ENCODE assay signal across 31 cellular contexts in the genomic region with DNA sequence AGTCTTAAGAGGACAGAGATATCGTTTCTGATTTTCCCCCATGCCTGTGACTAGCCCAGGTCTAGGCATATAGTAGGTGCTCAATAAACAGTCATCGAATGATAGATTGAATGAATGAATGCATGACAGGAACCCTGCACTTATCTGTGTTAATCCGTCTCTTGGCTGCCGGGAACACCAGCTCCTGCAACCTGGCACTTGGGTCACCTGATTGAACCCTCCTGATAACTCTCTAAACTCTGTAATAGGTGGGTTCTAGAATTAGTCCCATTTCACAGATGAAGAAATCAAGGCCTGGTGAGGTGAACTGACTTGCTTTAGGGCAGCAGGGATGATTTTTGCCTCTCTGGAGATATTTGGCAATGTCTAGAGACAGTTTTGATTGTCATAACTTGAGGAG. TPM values are rescaled to one million over a fixed set of nuclear protein-coding genes. Genes with fewer than 3 reads are reported as not detected.
DNase-seq lines count a peak whose midpoint lies in the region; ATAC-seq, FAIRE-seq and TF ChIP-seq lines count a peak whose summit lies in the region.
"Had no signal": no experiment of that assay in that cellular context is flagged by ENCODE, and none has a peak within 500 bp of the region (broad histone marks: within the 10 kb centered on the region; RNA-seq: fewer than 3 reads in every experiment).

No MANE protein-coding gene starts in this region.

- H2AFZ ChIP-seq in HepG2 (ENCODE audit: low read length) (no peak overlapping the region), mesenchymal stem cell (ENCODE audit: low read depth, low read length) (no peak overlapping the region), PC-9 (no peak overlapping the region)
- H2AFZ ChIP-seq: neural progenitor cell had no signal

- 93% methylated on average over 4 of the region's 4 CpGs for WGBS in HepG2 (ENCODE audit: low lambda C conversion rate)
- WGBS in right lobe of liver (ENCODE audit: insufficient coverage, low coverage, low lambda C conversion rate, missing lambda C conversion rate) = 83% methylated on average over 2 of the region's 4 CpGs
- 92% methylated on average over 4 of the region's 4 CpGs for WGBS in mesenchymal stem cell

- peak overlapping the region in 1 of 2 experiments; percentile 69 for H2BK12ac ChIP-seq in mesenchymal stem cell (ENCODE audit: low read length in 2 of 2)

- H2BK5ac ChIP-seq in mesenchymal stem cell (ENCODE audit: low read depth, low read length, poor library complexity, severe bottlenecking) = no peak overlapping the region

- ATAC-seq in HepG2 = no peak
- ATAC-seq in right lobe of liver = no peak
- peak; percentile 23 for ATAC-seq in activated T-helper 17 cell treated with anti-CD3 and anti-CD28 coated beads, Interleukin-2, amount 50 U/mL, for 72 hours (replicated peaks)
- no peak for ATAC-seq in GM18870 (IDR thresholded peaks at IDR 0.05; ENCODE audit: unreplicated experiment)
- ATAC-seq in GM19328 (IDR thresholded peaks at IDR 0.05; ENCODE audit: unreplicated experiment) = no peak
- ATAC-seq: gastrocnemius medialis had no signal

- H3K79me1 ChIP-seq in mesenchymal stem cell (replicated peaks; ENCODE audit: low read length, poor library complexity, severe bottlenecking) = peaks cover 27% of the 10 kb centered on the region

- H3K4me3 Mint-ChIP-seq in activated T-helper 17 cell treated with anti-CD3 and anti-CD28 coated beads, Interleukin-2, amount 50 U/mL, for 72 hours = peak overlapping the region; percentile 32
- H3K4me3 Mint-ChIP-seq: activated naive CD8-positive, alpha-beta T cell; H9; immature natural killer cell; neural progenitor cell; T-helper 1 cell treated with Interleukin-12 subunit alpha and Interleukin-12 subunit beta and Interleukin-4 antibody, amounts not matched to agents 30 μg/mL and 1 μg/mL, for 36 hours had no signal

- TF ChIP-seq POLR2A in HepG2 (IDR thresholded peaks at IDR 0.05; ENCODE audit: insufficient read depth in 1 of 2, low read depth in 2 of 2, low read length in 2 of 2) = no peak
- no peak for TF ChIP-seq POLR2A in right lobe of liver (IDR thresholded peaks at IDR 0.05)

- TF ChIP-seq EP300 in HepG2 (IDR thresholded peaks at IDR 0.05; ENCODE audit: low read depth in 2 of 2, low read length in 2 of 2) (no peak), HepG2 (CRISPR knock-in tag; IDR thresholded peaks at IDR 0.05; ENCODE audit: borderline replicate concordance) (no peak)

- peak overlapping the region; percentile 16 for H2AK5ac ChIP-seq in mesenchymal stem cell (ENCODE audit: low read length, severe bottlenecking)

- no peaks in the 10 kb centered on the region for H3K9me3 Mint-ChIP-seq in activated T-helper 17 cell treated with anti-CD3 and anti-CD28 coated beads, Interleukin-2, amount 50 U/mL, for 72 hours
- H3K9me3 Mint-ChIP-seq: H9; immature natural killer cell; neural progenitor cell; T-helper 1 cell treated with Interleukin-12 subunit alpha and Interleukin-12 subunit beta and Interleukin-4 antibody, amounts not matched to agents 30 μg/mL and 1 μg/mL, for 36 hours had no signal

- no peak overlapping the region for H3K23ac ChIP-seq in mesenchymal stem cell (ENCODE audit: low read length in 2 of 2)

- H3F3A ChIP-seq in PC-9 (ENCODE audit: insufficient read depth, low read depth) = peaks cover 35% of the 10 kb centered on the region; the same call in 1 of the 2 replicates

- intact Hi-C loops in HepG2 (cut with micrococcal nuclease; ENCODE audit: unreplicated experiment) = no loop called here
- intact Hi-C loops in right lobe of liver (cut with DNase I) = no loop called here
- intact Hi-C loops in PC-9 (cut with micrococcal nuclease; ENCODE audit: unreplicated experiment) = no loop called here

- TF ChIP-seq CTCF in HepG2 (CRISPR knock-in tag; IDR thresholded peaks at IDR 0.05) (no peak), right lobe of liver (IDR thresholded peaks at IDR 0.05) (no peak), PC-9 (conservative IDR thresholded peaks at IDR 0.05) (no peak)

- H3K79me2 ChIP-seq in HepG2 (ENCODE audit: insufficient read depth, low read length) = peaks cover 30% of the 10 kb centered on the region
- peaks cover 92% of the 10 kb centered on the region for H3K79me2 ChIP-seq in PC-9 (ENCODE audit: low read depth)

- no TSS peak for BruUV-seq in HepG2 (replicated peaks; lab: Mats Ljungman, UMichigan)
- no TSS peak for BruUV-seq in PC-9 (replicated peaks; lab: Mats Ljungman, UMichigan)

- no peak overlapping the region for H3K4me2 ChIP-seq in HepG2 (ENCODE audit: low read depth, low read length)
- no peak overlapping the region for H3K4me2 ChIP-seq in mesenchymal stem cell (ENCODE audit: low read length, poor library complexity, severe bottlenecking)
- no peak overlapping the region for H3K4me2 ChIP-seq in PC-9
- H3K4me2 ChIP-seq: neural progenitor cell had no signal

- H3K4me1 Mint-ChIP-seq in activated T-helper 17 cell treated with anti-CD3 and anti-CD28 coated beads, Interleukin-2, amount 50 U/mL, for 72 hours = peaks cover 27% of the 10 kb centered on the region

- H2BK120ac ChIP-seq in mesenchymal stem cell (ENCODE audit: low read depth, low read length) = no peak overlapping the region

- no peak for FAIRE-seq in HepG2 (lab: Jason Lieb, UNC)
- FAIRE-seq: astrocyte, endometrium had no signal

- H3K9me3 ChIP-seq in HepG2 (ENCODE audit: low read length) (no peaks in the 10 kb centered on the region), right lobe of liver (no peaks in the 10 kb centered on the region), mesenchymal stem cell (ENCODE audit: control insufficient read depth, low read length) (no peaks in the 10 kb centered on the region), PC-9 (ENCODE audit: insufficient read depth, low read depth) (no peaks in the 10 kb centered on the region)
- H3K9me3 ChIP-seq: gastrocnemius medialis, MG63, SJSA1, transverse colon had no signal

- in situ Hi-C loops in HepG2 (cut with HindIII; ENCODE audit: extremely low pct_ligation_motif_present, low pct_unique_long_range_greater_than_20kb) = no loop called here

- no peak overlapping the region for H4K91ac ChIP-seq in mesenchymal stem cell (ENCODE audit: low read length)

- DNase-seq in HepG2 (ENCODE audit: low spot score) (no peak), right lobe of liver (no peak), mesenchymal stem cell (no peak), PC-9 (no peak)
- DNase-seq: activated CD4-positive, alpha-beta T cell treated with anti-CD3 and anti-CD28 coated beads for 4 hours; Calu3; caudate nucleus; DMS79 treated with DMSO at 0.1 percent for 48 hours; gastrocnemius medialis; GF-D8; H9; hippocampal formation; immature natural killer cell; KG1; MG63; NCI-H1105 treated with DMSO at 0.1 percent for 48 hours; NCI-H1930; NCI-H526; stimulated activated CD4-positive, alpha-beta T cell treated with anti-CD3 and anti-CD28 coated beads, Interleukin-15, amount 100 ng/mL, for 24 hours; stimulated activated naive CD4-positive, alpha-beta T cell; transverse colon had no signal

- no peaks in the 10 kb centered on the region for H3K9me2 ChIP-seq in PC-9 (ENCODE audit: insufficient read depth)

- H4K8ac ChIP-seq in mesenchymal stem cell (ENCODE audit: low read length) = no peak overlapping the region

- H3K14ac ChIP-seq in mesenchymal stem cell (ENCODE audit: low read length in 2 of 2) = no peak overlapping the region

- H3K9ac ChIP-seq in HepG2 (ENCODE audit: insufficient read depth, low read depth, low read length) (no peak overlapping the region), mesenchymal stem cell (ENCODE audit: low read length) (no peak overlapping the region)
- H3K9ac ChIP-seq: neural progenitor cell had no signal

- CTCF ChIA-PET in HepG2 (lab: Yijun Ruan, JAX; ENCODE audit: low intra/inter-chr PET ratio, low total read pairs) = no interaction called here
- CTCF ChIA-PET in PC-9 (lab: Charles Lee) = no interaction called here

- no peak overlapping the region for H2BK15ac ChIP-seq in mesenchymal stem cell (ENCODE audit: low read depth, poor library complexity, severe bottlenecking)

- TF ChIP-seq RAD21 in HepG2 (CRISPR knock-in tag; IDR thresholded peaks at IDR 0.05) = no peak

- H3K36me3 ChIP-seq in HepG2 (replicated peaks in 1 of 2; ENCODE audit: control insufficient read depth in 1 of 2, insufficient read depth in 2 of 2, low read length in 2 of 2) = peaks cover 8 to 29% of the 10 kb centered on the region in 2 experiments; a peak in 4 of 5 replicates
- H3K36me3 ChIP-seq in right lobe of liver = no peaks in the 10 kb centered on the region
- peaks cover 4 to 6% of the 10 kb centered on the region in 2 experiments for H3K36me3 ChIP-seq in mesenchymal stem cell (ENCODE audit: control insufficient read depth in 1 of 2, insufficient read depth in 2 of 2, low read depth in 1 of 2, low read length in 2 of 2)
- H3K36me3 ChIP-seq in PC-9 (ENCODE audit: low read depth) = peaks cover 11% of the 10 kb centered on the region; the same call in 1 of the 2 replicates
- H3K36me3 ChIP-seq: gastrocnemius medialis, neural progenitor cell, transverse colon had no signal

- H3K27me3 ChIP-seq in HepG2 (ENCODE audit: control insufficient read depth in 1 of 2, insufficient read depth in 2 of 2, low read length in 2 of 2) = no peaks in the 10 kb centered on the region
- H3K27me3 ChIP-seq in right lobe of liver = no peaks in the 10 kb centered on the region
- H3K27me3 ChIP-seq in mesenchymal stem cell (ENCODE audit: control insufficient read depth in 1 of 2, insufficient read depth in 1 of 2, low read length in 2 of 2) = no peaks in the 10 kb centered on the region
- H3K27me3 ChIP-seq in PC-9 (ENCODE audit: insufficient read depth, low read depth) = no peaks in the 10 kb centered on the region
- H3K27me3 ChIP-seq: gastrocnemius medialis, MG63, SJSA1, transverse colon had no signal

- H3K27ac ChIP-seq in HepG2 (ENCODE audit: extremely low read length, insufficient read depth, low read length) (no peak overlapping the region), right lobe of liver (no peak overlapping the region), mesenchymal stem cell (ENCODE audit: low read length, poor library complexity, severe bottlenecking) (no peak overlapping the region), PC-9 (no peak overlapping the region)
- H3K27ac ChIP-seq: C4-2B, neural progenitor cell, SJSA1 had no signal

- POLR2A ChIA-PET in HepG2 (lab: Yijun Ruan, JAX) = no interaction called here
- POLR2A ChIA-PET in PC-9 (lab: Charles Lee; ENCODE audit: unreplicated experiment) = no interaction called here

- H4K20me1 ChIP-seq in HepG2 (ENCODE audit: insufficient read depth, low read length) = peaks cover 50% of the 10 kb centered on the region
- H4K20me1 ChIP-seq in PC-9 (ENCODE audit: insufficient read depth) = peaks cover 6% of the 10 kb centered on the region; the same call in 1 of the 2 replicates

- peak overlapping the region in 1 of 2 experiments; percentile 15 for H3K18ac ChIP-seq in mesenchymal stem cell (ENCODE audit: low read depth in 1 of 2, low read length in 2 of 2)

- H3K4ac ChIP-seq in mesenchymal stem cell (ENCODE audit: low read depth in 1 of 2, low read length in 2 of 2) = no peak overlapping the region

- H3K36me3 Mint-ChIP-seq in activated T-helper 17 cell treated with anti-CD3 and anti-CD28 coated beads, Interleukin-2, amount 50 U/mL, for 72 hours (ENCODE audit: low read depth) = peaks cover 66% of the 10 kb centered on the region
- H3K36me3 Mint-ChIP-seq: immature natural killer cell, neural progenitor cell had no signal

- H3K4me3 ChIP-seq in HepG2 (replicated peaks in 1 of 3; ENCODE audit: insufficient read depth in 1 of 3, low read depth in 2 of 3, low read length in 3 of 3) (no peak overlapping the region), right lobe of liver (no peak overlapping the region), mesenchymal stem cell (ENCODE audit: insufficient read depth in 1 of 2, low read depth in 1 of 2, low read length in 2 of 2) (no peak overlapping the region), PC-9 (no peak overlapping the region)
- H3K4me3 ChIP-seq: gastrocnemius medialis, MG63, neural progenitor cell, SJSA1, transverse colon had no signal

- H3K4me1 ChIP-seq in HepG2 (ENCODE audit: insufficient read depth, low read length) = peaks cover 34% of the 10 kb centered on the region
- H3K4me1 ChIP-seq in right lobe of liver = no peaks in the 10 kb centered on the region
- peaks cover 46% of the 10 kb centered on the region for H3K4me1 ChIP-seq in mesenchymal stem cell (ENCODE audit: control insufficient read depth, insufficient read depth, low read depth, low read length)
- H3K4me1 ChIP-seq in PC-9 (replicated peaks; ENCODE audit: insufficient read depth) = peaks cover 44% of the 10 kb centered on the region

- H3K27me3 Mint-ChIP-seq in activated T-helper 17 cell treated with anti-CD3 and anti-CD28 coated beads, Interleukin-2, amount 50 U/mL, for 72 hours = no peaks in the 10 kb centered on the region
- H3K27me3 Mint-ChIP-seq: activated naive CD8-positive, alpha-beta T cell had no signal

- peak overlapping the region; percentile 55 for H3K27ac Mint-ChIP-seq in activated T-helper 17 cell treated with anti-CD3 and anti-CD28 coated beads, Interleukin-2, amount 50 U/mL, for 72 hours
- H3K27ac Mint-ChIP-seq: activated naive CD8-positive, alpha-beta T cell; neural progenitor cell; T-helper 1 cell treated with Interleukin-12 subunit alpha and Interleukin-12 subunit beta and Interleukin-4 antibody, amounts not matched to agents 30 μg/mL and 1 μg/mL, for 36 hours had no signal

RNA-seq across cellular contexts. Expression of gene ABCC1, which starts 43.7 kb away (rescaled TPM):
- total RNA-seq in HepG2 (2016; rRNA removed; fragmentation: Illumina TruSeq; extraction: Trizol) (10.2 and 13.0 TPM in 2 replicates), right lobe of liver (1 to 10 TPM; 1.9 to 6.7 (median 4.1) TPM), PC-9 (2021) (139 and 146 TPM in 2 replicates)
- 6.2 and 6.4 TPM in 2 replicates for total RNA-seq in HepG2 (2016; cell fraction: cytosol; rRNA removed; fragmentation: Illumina TruSeq; extraction: Trizol; ENCODE audit: low read depth)
- 8.4 and 12.8 TPM in 2 replicates for total RNA-seq in HepG2 (2016; cell fraction: insoluble cytoplasmic fraction; rRNA removed; fragmentation: Illumina TruSeq; extraction: Trizol)
- 7.7 and 8.5 TPM in 2 replicates for total RNA-seq in HepG2 (2016; cell fraction: membrane; rRNA removed; fragmentation: Illumina TruSeq; extraction: Trizol)
- total RNA-seq in HepG2 (2016; cell fraction: nucleus; rRNA removed; fragmentation: Illumina TruSeq; extraction: Trizol) = 23.8 and 28.6 TPM in 2 replicates
- polyA plus RNA-seq in HepG2 (2011; rRNA removed) = 30.6 and 38.1 TPM in 2 replicates
- 14.1 and 14.7 TPM in 2 replicates for polyA plus RNA-seq in HepG2 (2011; cell fraction: cytosol; rRNA removed)
- 110 and 133 TPM in 2 replicates for polyA plus RNA-seq in HepG2 (2011; cell fraction: nucleus; rRNA removed)
- polyA plus RNA-seq in HepG2 (2012) = 23.1 and 36.8 TPM in 2 replicates
- 1.3 TPM in 2 replicates for polyA plus RNA-seq in HepG2 (2016; cell fraction: cytosol; fragmentation: Illumina TruSeq; extraction: Trizol; ENCODE audit: low read depth)
- 6.5 and 9.3 TPM in 2 replicates for polyA plus RNA-seq in HepG2 (2016; cell fraction: insoluble cytoplasmic fraction; fragmentation: Illumina TruSeq; extraction: Trizol; ENCODE audit: low read depth)
- polyA plus RNA-seq in HepG2 (2016; cell fraction: membrane; fragmentation: Illumina TruSeq; extraction: Trizol; ENCODE audit: low read depth) = 2.5 and 3.5 TPM in 2 replicates
- polyA plus RNA-seq in HepG2 (2016; cell fraction: nucleus; fragmentation: Illumina TruSeq; extraction: Trizol; ENCODE audit: insufficient read depth, low read depth) = 47.8 and 49.6 TPM in 2 replicates
- 87.8 and 152 TPM in 2 replicates for polyA minus RNA-seq in HepG2 (2011; rRNA and poly(A)+ RNA removed; ENCODE audit: low replicate concordance)
- 36.7 and 46.7 TPM in 2 replicates for polyA minus RNA-seq in HepG2 (2011; cell fraction: cytosol; rRNA and poly(A)+ RNA removed)
- polyA minus RNA-seq in HepG2 (2011; cell fraction: nucleus; rRNA and poly(A)+ RNA removed) = 61.3 and 64.6 TPM in 2 replicates
- 10 to 100 TPM; 78.0 to 84.0 TPM for total RNA-seq in activated T-helper 17 cell treated with anti-CD3 and anti-CD28 coated beads, Interleukin-2, amount 50 U/mL, for 72 hours
- 42.8 TPM for polyA plus RNA-seq in mesenchymal stem cell (2013, experiment 1 of 2)
- 39.9 TPM for polyA plus RNA-seq in mesenchymal stem cell (2013, experiment 2 of 2)
